In the genomic region with DNA sequence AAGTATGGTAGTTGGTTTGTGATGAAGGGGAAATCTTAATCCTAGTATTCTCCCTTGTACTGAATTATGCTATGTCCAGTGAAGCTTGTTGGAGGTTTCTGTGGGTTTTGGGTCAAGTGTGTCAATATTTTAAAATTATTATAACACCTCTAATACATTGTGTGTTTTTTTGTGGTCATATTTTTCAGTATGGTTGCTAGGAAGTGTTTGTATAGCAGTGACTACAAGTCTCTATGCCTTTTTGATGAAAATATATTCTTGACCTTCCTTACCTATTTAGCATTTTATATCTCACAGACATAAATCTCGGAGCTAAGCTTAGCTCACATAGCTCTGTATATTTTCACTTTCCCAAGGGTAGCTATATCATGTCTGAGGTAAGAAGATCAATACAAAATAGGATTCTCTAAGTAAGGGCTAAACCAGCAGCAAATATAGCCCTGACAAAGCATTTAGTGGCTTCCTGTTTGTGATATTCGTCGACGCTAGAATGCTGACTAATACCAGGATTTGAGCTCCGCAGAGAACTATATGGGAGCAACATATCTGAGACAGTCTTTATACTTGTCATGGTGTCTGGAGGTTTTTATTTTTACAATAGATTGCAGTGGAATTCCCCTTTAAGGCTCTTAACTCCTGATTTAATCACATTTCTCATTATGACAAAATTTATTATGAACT, we compare ENCODE assay signal across 12 cellular contexts.
DNase-seq lines count a peak whose midpoint lies in the region; ATAC-seq and TF ChIP-seq lines count a peak whose summit lies in the region.
"Had no signal": no experiment of that assay in that cellular context is flagged by ENCODE, and none has a peak within 500 bp of the region (broad histone marks: within the 10 kb centered on the region; RNA-seq: fewer than 3 reads in every experiment).

No MANE protein-coding gene starts in this region.

- H3K36me3 ChIP-seq in OCI-LY3 (replicated peaks; ENCODE audit: low read depth, low read length) = no peaks in the 10 kb centered on the region
- no peaks in the 10 kb centered on the region for H3K36me3 ChIP-seq in HAP-1 (replicated peaks)
- no peaks in the 10 kb centered on the region for H3K36me3 ChIP-seq in colonic mucosa
- H3K36me3 ChIP-seq: esophagus muscularis mucosa had no signal

- H3K4me3 ChIP-seq in OCI-LY3 (ENCODE audit: low read length) (peak overlapping the region; percentile 59), HAP-1 (no peak overlapping the region), colonic mucosa (no peak overlapping the region)
- H3K4me3 ChIP-seq: esophagus muscularis mucosa had no signal

- no peaks in the 10 kb centered on the region for H3K79me2 ChIP-seq in OCI-LY3 (ENCODE audit: low read length)

- ATAC-seq in HG02884 (IDR thresholded peaks at IDR 0.05; ENCODE audit: unreplicated experiment) (peak; percentile 96), esophagus mucosa (no peak)
- ATAC-seq: naive thymus-derived CD8-positive, alpha-beta T cell; Panc1 had no signal

- peak overlapping the region; percentile 43; the same call in 1 of the 2 replicates for H2AFZ ChIP-seq in OCI-LY3 (ENCODE audit: low read depth, low read length)

- H3K27me3 ChIP-seq in OCI-LY3 (ENCODE audit: low read depth, low read length) = no peaks in the 10 kb centered on the region
- no peaks in the 10 kb centered on the region for H3K27me3 ChIP-seq in HAP-1 (ENCODE audit: low read depth)
- no peaks in the 10 kb centered on the region for H3K27me3 ChIP-seq in colonic mucosa
- H3K27me3 ChIP-seq: esophagus muscularis mucosa had no signal

- in situ Hi-C loops in HAP-1 (cut with MboI; ENCODE audit: low sequenced_read_pairs) = no loop called here

- H3K27ac ChIP-seq in OCI-LY3 (ENCODE audit: low read length) (no peak overlapping the region; the same call in 1 of the 2 replicates), colonic mucosa (no peak overlapping the region)
- H3K27ac ChIP-seq: C4-2B, esophagus muscularis mucosa had no signal

- H3K9ac ChIP-seq in OCI-LY3 (ENCODE audit: low read length) (no peak overlapping the region), colonic mucosa (ENCODE audit: low read depth in 2 of 2, low read length in 2 of 2) (no peak overlapping the region)

- intact Hi-C loops in colonic mucosa (cut with DNase I) = no loop called here

- H3K4me2 ChIP-seq in OCI-LY3 (ENCODE audit: low read length) = peak overlapping the region; percentile 54

- H3K9me3 ChIP-seq in OCI-LY3 (ENCODE audit: insufficient read depth, low read length) (no peaks in the 10 kb centered on the region), HAP-1 (no peaks in the 10 kb centered on the region), colonic mucosa (no peaks in the 10 kb centered on the region)
- H3K9me3 ChIP-seq: esophagus muscularis mucosa had no signal

- DNase-seq in CD1c-positive myeloid dendritic cell (ENCODE audit: extremely low spot score) (peak; percentile 22), GM19238 (ENCODE audit: insufficient read length, low spot score) (peak; percentile 5), HAP-1 (ENCODE audit: low spot score in 2 of 2) (no peak), colonic mucosa (no peak)
- DNase-seq in activated effector memory CD4-positive, alpha-beta T cell treated with Interleukin-2 at 50 U/mL for 16 hours = no peak
- DNase-seq: naive thymus-derived CD8-positive, alpha-beta T cell had no signal

- no peaks in the 10 kb centered on the region for H4K20me1 ChIP-seq in OCI-LY3 (ENCODE audit: insufficient read depth, low read length)

- H3K4me1 ChIP-seq in OCI-LY3 (ENCODE audit: low read length) (peaks cover 17% of the 10 kb centered on the region), HAP-1 (no peaks in the 10 kb centered on the region), colonic mucosa (no peaks in the 10 kb centered on the region)
- H3K4me1 ChIP-seq: esophagus muscularis mucosa had no signal

- TF ChIP-seq CTCF in OCI-LY3 (IDR thresholded peaks at IDR 0.05; ENCODE audit: low read depth, low read length) (no peak), colonic mucosa (IDR thresholded peaks at IDR 0.05) (no peak)

Comparison
In these comparisons a context has a peak if more than half of its experiments do, and no peak if none do; other contexts are left out.
1. DNase-seq: peak in CD1c-positive myeloid dendritic cell (single experiment) and GM19238 (single experiment); none in HAP-1 (0 of 2), activated effector memory CD4-positive, alpha-beta T cell treated with Interleukin-2 at 50 U/mL for 16 hours (single experiment) and colonic mucosa (single experiment).